ENCODE assay signal across 8 cellular contexts in genomic region chr2:170974304-170974993, GRCh38. TPM values are rescaled to one million over a fixed set of nuclear protein-coding genes. Genes with fewer than 3 reads are reported as not detected.
A peak's percentile ranks its signal among the peaks of the same experiment; 100 is the strongest.
DNase-seq lines count a peak whose midpoint lies in the region; ATAC-seq and TF ChIP-seq lines count a peak whose summit lies in the region.

No MANE protein-coding gene starts in this region.

- DNase-seq in AG09309 (ENCODE audit: low read depth): no peak
- DNase-seq in HuH-7.5 (ENCODE audit: low spot score): peak; percentile 76
- DNase-seq in choroid plexus epithelial cell (ENCODE audit: low read depth): peak; percentile 49
- no peak for DNase-seq in naive B cell
- no peak for DNase-seq in SHP77 (lab: John Stamatoyannopoulos, UW)
- DNase-seq in inferior parietal cortex (ENCODE audit: extremely low spot score): no peak

- peaks cover 0 to 8% (median 7%) of the 10 kb centered on the region in 3 donors for H3K27me3 Mint-ChIP-seq in naive B cell

- H3K4me3 ChIP-seq in AG09309 (ENCODE audit: control insufficient read depth, low read depth, low read length) (peak overlapping the region; percentile 90), choroid plexus epithelial cell (ENCODE audit: low read depth, low read length) (peak overlapping the region; percentile 72)

- TF ChIP-seq CTCF in AG09309 (IDR thresholded peaks at IDR 0.05; ENCODE audit: control insufficient read depth, insufficient read depth, low read depth, low read length, missing control alignments) (no peak), choroid plexus epithelial cell (conservative IDR thresholded peaks at IDR 0.05; ENCODE audit: low read depth, low read length) (no peak)

- ATAC-seq in naive B cell (ENCODE audit: low read depth in 2 of 2): no peak
- no peak for ATAC-seq in GM21423 (IDR thresholded peaks at IDR 0.05; ENCODE audit: unreplicated experiment)
- no peak for ATAC-seq in GM19351 (IDR thresholded peaks at IDR 0.05; ENCODE audit: unreplicated experiment)

- no peaks in the 10 kb centered on the region for H3K36me3 Mint-ChIP-seq in naive B cell

- H3K9me3 Mint-ChIP-seq in naive B cell: no peaks in the 10 kb centered on the region

- H3K27ac Mint-ChIP-seq in naive B cell: peak overlapping the region in 1 of 6 donors; percentile 65

- H3K4me1 Mint-ChIP-seq in naive B cell: peaks cover 9 to 13% (median 12%) of the 10 kb centered on the region in 3 donors

- peak overlapping the region; percentile 70 to 88 (median 82) for H3K4me3 Mint-ChIP-seq in naive B cell

RNA-seq across cellular contexts. Expression of gene GORASP2, which starts 45.4 kb away (rescaled TPM):
- 10 to 100 TPM; 51.7 to 93.6 (median 63.2) TPM for polyA plus RNA-seq in naive B cell (ENCODE audit: low read depth in 6 of 6)

Comparison
In these comparisons a context has a peak if more than half of its experiments do, and no peak if none do; other contexts are left out.
1. DNase-seq: peak in HuH-7.5 (single experiment) and choroid plexus epithelial cell (single experiment); none in AG09309 (single experiment), naive B cell (single experiment), SHP77 (0 of 2) and inferior parietal cortex (single experiment).